1 cellular context compared by ENCODE assay signal in genomic region chr17:8939496-8940334, GRCh38.
TF ChIP-seq lines count a peak whose summit lies in the region.

No MANE protein-coding gene starts in this region.

TF ChIP-seq in GM12878, 131 proteins besides CTCF, POLR2A, EP300 and RAD21 (continued from another document and continues in another):
- TF ChIP-seq SKIL (IDR thresholded peaks at IDR 0.05; ENCODE audit: low read depth, poor library complexity, severe bottlenecking) (peak; percentile 65), SUPT20H (IDR thresholded peaks at IDR 0.05; ENCODE audit: borderline replicate concordance, control insufficient read depth, low read depth, low read length) (no peak), CHD1 (IDR thresholded peaks at IDR 0.05; ENCODE audit: low read depth, low read length) (no peak), REST (IDR thresholded peaks at IDR 0.05; ENCODE audit: low read depth, low read length) (no peak), ASH2L (IDR thresholded peaks at IDR 0.05; ENCODE audit: borderline replicate concordance, low read depth) (no peak), RELA (IDR thresholded peaks at IDR 0.05; ENCODE audit: borderline replicate concordance, partially characterized antibody) (peak; percentile 90), HSF1 (IDR thresholded peaks at IDR 0.05; ENCODE audit: low read depth, low read length) (no peak), NBN (IDR thresholded peaks at IDR 0.05) (0 out of 2 replicates have a peak, but pooled peaks have one; percentile 30), KLF5 (IDR thresholded peaks at IDR 0.05; ENCODE audit: partially characterized antibody) (no peak), HCFC1 (IDR thresholded peaks at IDR 0.05; ENCODE audit: low read length) (no peak), CREM (IDR thresholded peaks at IDR 0.05; ENCODE audit: low read depth) (peak; percentile 93), TCF7 (IDR thresholded peaks at IDR 0.05; ENCODE audit: borderline replicate concordance) (peak; percentile 83; the same call in 1 of the 2 replicates), NFIC (IDR thresholded peaks at IDR 0.05; ENCODE audit: low read depth, low read length) (peak; percentile 99), FOXM1 (IDR thresholded peaks at IDR 0.05; ENCODE audit: low read depth, low read length) (peak; percentile 97), STAT3 (IDR thresholded peaks at IDR 0.05; ENCODE audit: low read depth, low read length) (no peak), ZNF384 (IDR thresholded peaks at IDR 0.05; ENCODE audit: borderline replicate concordance, low read depth, low read length) (no peak), RAD51 (IDR thresholded peaks at IDR 0.05) (peak; percentile 64; the same call in 1 of the 2 replicates), SMAD5 (IDR thresholded peaks at IDR 0.05; ENCODE audit: low read depth) (no peak), MTA2 (IDR thresholded peaks at IDR 0.05; ENCODE audit: low read depth) (peak; percentile 85), YY1 (IDR thresholded peaks at IDR 0.05; ENCODE audit: low read depth, low read length) (no peak), STAT1 (conservative IDR thresholded peaks at IDR 0.05) (no peak), LARP7 (IDR thresholded peaks at IDR 0.05) (peak; percentile 12; the same call in 1 of the 2 replicates), CEBPB (IDR thresholded peaks at IDR 0.05; ENCODE audit: borderline replicate concordance in 1 of 2, low read depth in 2 of 2, low read length in 2 of 2) (no peak), USF1 (IDR thresholded peaks at IDR 0.05; ENCODE audit: borderline replicate concordance, extremely low read length, insufficient read depth, low read depth, low read length) (peak; percentile 25), BMI1 (IDR thresholded peaks at IDR 0.05; ENCODE audit: borderline replicate concordance) (peak; percentile 56; the same call in 1 of the 2 replicates), RBBP5 (conservative IDR thresholded peaks at IDR 0.05) (no peak), RFX5 (IDR thresholded peaks at IDR 0.05; ENCODE audit: low read depth, low read length) (no peak), NFYA (IDR thresholded peaks at IDR 0.05; ENCODE audit: borderline replicate concordance, low read depth, low read length) (no peak), MYB (IDR thresholded peaks at IDR 0.05; ENCODE audit: borderline replicate concordance, low read depth, low read length) (0 out of 2 replicates have a peak, but pooled peaks have one; percentile 41), IRF5 (IDR thresholded peaks at IDR 0.05; ENCODE audit: borderline replicate concordance) (no peak), ESRRA (IDR thresholded peaks at IDR 0.05; ENCODE audit: low read length) (no peak), SIN3A (IDR thresholded peaks at IDR 0.05; ENCODE audit: low read depth, low read length) (no peak), CUX1 (IDR thresholded peaks at IDR 0.05; ENCODE audit: insufficient replicate concordance, low read depth, low read length) (peak; percentile 63), NRF1 (conservative IDR thresholded peaks at IDR 0.05; ENCODE audit: low read depth, low read length) (no peak), POU2F2 (IDR thresholded peaks at IDR 0.05; ENCODE audit: borderline replicate concordance, low read depth, low read length) (peak; percentile 89), TCF12 (IDR thresholded peaks at IDR 0.05; ENCODE audit: low read depth, low read length) (peak; percentile 95), CHD4 (IDR thresholded peaks at IDR 0.05) (no peak), RCOR1 (conservative IDR thresholded peaks at IDR 0.05; ENCODE audit: low read depth, low read length) (no peak), ATF2 (IDR thresholded peaks at IDR 0.05; ENCODE audit: low read length) (peak; percentile 96), DPF2 (IDR thresholded peaks at IDR 0.05) (peak; percentile 91), NR2F1 (conservative IDR thresholded peaks at IDR 0.05) (peak; percentile 84), IKZF1 (conservative IDR thresholded peaks at IDR 0.05) (peak; percentile 95), ZNF687 (IDR thresholded peaks at IDR 0.05) (peak; percentile 77), ZNF24 (IDR thresholded peaks at IDR 0.05) (no peak; the same call in 1 of the 2 replicates), GABPA (IDR thresholded peaks at IDR 0.05; ENCODE audit: low read depth) (peak; percentile 58; the same call in 1 of the 2 replicates)
